ENCODE assay signal across 14 cellular contexts in genomic region chr6:170293881-170294755, GRCh38. TPM values are rescaled to one million over a fixed set of nuclear protein-coding genes. Genes with fewer than 3 reads are reported as not detected.
DNase-seq lines count a peak whose midpoint lies in the region; FAIRE-seq and TF ChIP-seq lines count a peak whose summit lies in the region.
"Had no signal": no experiment of that assay in that cellular context is flagged by ENCODE, and none has a peak within 500 bp of the region (broad histone marks: within the 10 kb centered on the region; RNA-seq: fewer than 3 reads in every experiment).

No MANE protein-coding gene starts in this region.

- H3K36me3 ChIP-seq in HUES6 (ENCODE audit: control insufficient read depth, insufficient read depth, low read length), result no peaks in the 10 kb centered on the region

- H3K27me3 Mint-ChIP-seq in nephron progenitor cell (ENCODE audit: low read depth, poor library complexity), result peaks cover 65% of the 10 kb centered on the region

- TF ChIP-seq CTCF in nephron progenitor cell (IDR thresholded peaks at IDR 0.05), result no peak

- TF ChIP-seq POLR2A in GM12891 (IDR thresholded peaks at IDR 0.05; ENCODE audit: low read depth, low read length), result no peak

- peaks cover 36% of the 10 kb centered on the region for H3K4me1 Mint-ChIP-seq in nephron progenitor cell

- peaks cover 97% of the 10 kb centered on the region for H3K27me3 ChIP-seq in HUES6 (ENCODE audit: control insufficient read depth, insufficient read depth, low read length)

- H3K4me3 Mint-ChIP-seq in nephron progenitor cell, result peak overlapping the region; percentile 89

- peaks cover 6% of the 10 kb centered on the region; the same call in 1 of the 2 replicates for H3K9me3 ChIP-seq in HUES6 (ENCODE audit: control insufficient read depth, insufficient read depth, low read depth, low read length)

- DNase-seq in DMS 273 (lab: John Stamatoyannopoulos, UW; ENCODE audit: unreplicated experiment) (peak; percentile 47), DMS 273 treated with DMSO at 0.1 percent for 48 hours (lab: John Stamatoyannopoulos, UW) (no peak), astrocyte of the hippocampus (ENCODE audit: low read depth, low spot score) (peak; percentile 5), nephron progenitor cell (no peak), NCI-H187 (lab: John Stamatoyannopoulos, UW) (no peak), nucleus accumbens (lab: John Stamatoyannopoulos, UW) (no peak), GM12891 (ENCODE audit: insufficient read length, low spot score) (no peak)
- DNase-seq: cortex of kidney, DND-41, PC-3 had no signal

- H3K4me1 ChIP-seq in HUES6 (ENCODE audit: control insufficient read depth, insufficient read depth, low read length), result peaks cover 46% of the 10 kb centered on the region

- H3K4me3 ChIP-seq in HUES6 (ENCODE audit: low read depth, low read length), result peak overlapping the region; percentile 13
- H3K4me3 ChIP-seq: lung had no signal

- no peak for FAIRE-seq in GM12891 (lab: Jason Lieb, UNC)

- H3K27ac Mint-ChIP-seq in nephron progenitor cell, result no peak overlapping the region

- H3K27ac ChIP-seq in HUES6 (ENCODE audit: low read depth, low read length), result no peak overlapping the region
- H3K27ac ChIP-seq: 22Rv1, VCaP had no signal

- H3K9me3 Mint-ChIP-seq in nephron progenitor cell, result no peaks in the 10 kb centered on the region

- H3K36me3 Mint-ChIP-seq in nephron progenitor cell (ENCODE audit: low read depth), result no peaks in the 10 kb centered on the region

- H3K9ac ChIP-seq in HUES6 (ENCODE audit: low read length), result no peak overlapping the region

TF ChIP-seq in GM12891, 5 proteins besides CTCF, POLR2A, EP300 and RAD21:
- no peak for TF ChIP-seq POLR2AphosphoS5 (IDR thresholded peaks at IDR 0.05; ENCODE audit: low read depth, low read length)
- TF ChIP-seq TAF1 (IDR thresholded peaks at IDR 0.05; ENCODE audit: low read depth, low read length), result no peak
- TF ChIP-seq POU2F2 (IDR thresholded peaks at IDR 0.05; ENCODE audit: low read depth, low read length), result no peak
- TF ChIP-seq PAX5 (IDR thresholded peaks at IDR 0.05; ENCODE audit: insufficient read depth, low read length, severe bottlenecking), result no peak
- no peak for TF ChIP-seq SPI1 (IDR thresholded peaks at IDR 0.05; ENCODE audit: low read depth, low read length)

RNA-seq across cellular contexts. Expression of gene DLL1, which starts 3.2 kb away (rescaled TPM):
- 0.37 TPM for polyA plus RNA-seq in GM12891 (2012; ENCODE audit: low read depth, missing spikeins)

RNA-seq across cellular contexts. Expression of gene FAM120B, which starts 12.4 kb away (rescaled TPM):
- 11.2 TPM for polyA plus RNA-seq in GM12891 (2012; ENCODE audit: low read depth, missing spikeins)

Comparison
In these comparisons a context has a peak if more than half of its experiments do, and no peak if none do; other contexts are left out.
1. DNase-seq: peak in DMS 273 (single experiment) and astrocyte of the hippocampus (single experiment); none in DMS 273 treated with DMSO at 0.1 percent for 48 hours (single experiment), nephron progenitor cell (single experiment), NCI-H187 (0 of 2), nucleus accumbens (0 of 56) and GM12891 (single experiment).